ENCODE assay signal across 8 cellular contexts in the genomic region with DNA sequence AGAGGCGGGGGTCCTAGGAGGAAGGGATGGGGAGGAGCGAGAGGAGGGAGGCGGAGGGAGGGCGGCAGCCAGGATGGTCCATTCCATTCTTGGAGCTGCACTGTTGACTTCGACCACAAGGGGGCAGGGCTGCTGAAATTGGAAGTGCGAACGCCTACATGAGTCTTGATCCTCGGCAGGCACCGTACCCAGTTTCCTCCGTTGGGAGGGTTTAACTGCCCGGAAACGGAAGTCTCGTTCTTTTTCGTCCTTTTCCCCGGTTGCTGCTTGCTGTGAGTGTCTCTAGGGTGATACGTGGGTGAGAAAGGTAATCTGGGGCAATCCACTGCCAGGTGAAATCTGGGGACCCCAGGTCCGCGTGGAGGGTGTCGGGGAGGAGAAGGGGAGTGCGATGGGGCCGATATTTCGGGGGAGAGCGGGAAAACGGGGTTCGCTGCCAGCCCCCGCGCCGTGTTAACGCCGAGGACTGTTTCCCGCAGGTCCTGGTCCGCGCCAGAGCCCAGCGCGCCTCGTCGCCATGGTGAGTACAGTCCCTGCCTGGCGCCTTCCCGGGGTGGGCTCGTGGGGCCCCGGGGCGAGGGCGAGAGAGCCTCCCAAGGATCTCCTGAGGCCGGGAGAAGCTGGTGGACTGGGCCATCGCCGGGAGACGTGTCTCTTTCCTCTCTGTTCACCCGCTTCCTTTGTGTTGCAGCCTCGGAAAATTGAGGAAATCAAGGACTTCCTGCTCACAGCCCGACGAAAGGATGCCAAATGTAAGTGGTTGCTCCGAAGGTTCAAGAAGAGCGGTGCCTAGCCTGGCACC. TPM values are rescaled to one million over a fixed set of nuclear protein-coding genes. Genes with fewer than 3 reads are reported as not detected.
DNase-seq lines count a peak whose midpoint lies in the region; ATAC-seq and TF ChIP-seq lines count a peak whose summit lies in the region.

RPL38 (plus strand) TSS at position 240 of the 802 bp plus-strand sequence; CDS start at position 518, 278 bp downstream.

- TF ChIP-seq CTCF in DND-41 (IDR thresholded peaks at IDR 0.05; ENCODE audit: borderline replicate concordance, extremely low read depth, low read length, poor library complexity, severe bottlenecking) (peak; percentile 99), fibroblast of pulmonary artery (IDR thresholded peaks at IDR 0.05; ENCODE audit: low read length, missing control alignments) (peak; percentile 96)

- peak; percentile 95 for DNase-seq in DND-41
- peak; percentile 95 for DNase-seq in LoVo (ENCODE audit: low spot score)
- peak; percentile 93 for DNase-seq in activated T-helper 9 cell treated with anti-CD3 and anti-CD28 coated beads, Interleukin-2, amount 50 U/mL, for 16 hours (ENCODE audit: low read depth)
- DNase-seq in fibroblast of pulmonary artery (ENCODE audit: low read depth), result peak; percentile 99
- DNase-seq in natural killer cell treated with Interleukin-12 subunit alpha and Interleukin-12 subunit beta and Interleukin-15 and Interleukin-18, amount 100 ng/mL, for 72 hours (ENCODE audit: low spot score), result peak; percentile 94
- peak; percentile 98 for DNase-seq in stimulated activated naive CD8-positive, alpha-beta T cell treated with anti-CD3 and anti-CD28 coated beads, Interleukin-15, Interleukin-2, amounts not matched to agents 100 U/mL and 50 U/mL, for 24 hours

- H3K9me3 ChIP-seq in DND-41 (ENCODE audit: insufficient read depth, low read length, severe bottlenecking), result no peaks in the 10 kb centered on the region

- H3K4me2 ChIP-seq in DND-41 (ENCODE audit: insufficient read depth, low read length), result peak within 1 kb of the TSS; percentile 78

- peak within 1 kb of the TSS; percentile 95 to 98 for H3K4me3 ChIP-seq in DND-41 (ENCODE audit: low read depth in 1 of 2, low read length in 2 of 2)
- peak within 1 kb of the TSS; percentile 94 for H3K4me3 ChIP-seq in fibroblast of pulmonary artery (replicated peaks; ENCODE audit: low read depth, low read length)

- peaks cover 7% of the 10 kb centered on the region for H3K36me3 Mint-ChIP-seq in natural killer cell treated with Interleukin-12 subunit alpha and Interleukin-12 subunit beta and Interleukin-15 and Interleukin-18, amount 100 ng/mL, for 72 hours

- H3K27ac ChIP-seq in DND-41 (ENCODE audit: low read length), result peak within 1 kb of the TSS; percentile 82

- TF ChIP-seq POLR2A in Raji (IDR thresholded peaks at IDR 0.05; ENCODE audit: insufficient read depth, low read depth, low read length), result peak; percentile 96

- peaks cover 36 to 38% of the 10 kb centered on the region in 2 donors for H3K4me1 Mint-ChIP-seq in natural killer cell treated with Interleukin-12 subunit alpha and Interleukin-12 subunit beta and Interleukin-15 and Interleukin-18, amount 100 ng/mL, for 72 hours (ENCODE audit: low read depth in 2 of 2)

- H3K4me1 ChIP-seq in DND-41 (ENCODE audit: insufficient read depth, low read length), result peaks cover 35% of the 10 kb centered on the region

- ATAC-seq in DND-41 (ENCODE audit: insufficient read depth, low read depth) (peak; percentile 87), GM21786 (IDR thresholded peaks at IDR 0.05; ENCODE audit: unreplicated experiment) (peak; percentile 65)
- ATAC-seq in natural killer cell treated with Interleukin-12 subunit alpha and Interleukin-12 subunit beta and Interleukin-15 and Interleukin-18, amount 100 ng/mL, for 72 hours, result peak; percentile 91 to 93
- ATAC-seq in stimulated activated naive CD8-positive, alpha-beta T cell treated with anti-CD3 and anti-CD28 coated beads, Interleukin-15, Interleukin-2, amounts not matched to agents 100 U/mL and 50 U/mL, for 24 hours, result peak; percentile 78

- H3K9me3 Mint-ChIP-seq in natural killer cell treated with Interleukin-12 subunit alpha and Interleukin-12 subunit beta and Interleukin-15 and Interleukin-18, amount 100 ng/mL, for 72 hours, result no peaks in the 10 kb centered on the region

- H4K20me1 ChIP-seq in DND-41 (ENCODE audit: insufficient read depth, low read length), result peaks cover 51% of the 10 kb centered on the region

- peak within 1 kb of the TSS; percentile 98 to 99 for H3K27ac Mint-ChIP-seq in natural killer cell treated with Interleukin-12 subunit alpha and Interleukin-12 subunit beta and Interleukin-15 and Interleukin-18, amount 100 ng/mL, for 72 hours

- H3K9ac ChIP-seq in DND-41 (ENCODE audit: low read depth, low read length), result peak within 1 kb of the TSS; percentile 87

- peak within 1 kb of the TSS; percentile 98 for H3K4me3 Mint-ChIP-seq in natural killer cell treated with Interleukin-12 subunit alpha and Interleukin-12 subunit beta and Interleukin-15 and Interleukin-18, amount 100 ng/mL, for 72 hours

- H3K79me2 ChIP-seq in DND-41 (ENCODE audit: insufficient read depth, low read length), result peaks cover 51% of the 10 kb centered on the region

- peaks cover 0 to 12% of the 10 kb centered on the region in 2 donors for H3K27me3 Mint-ChIP-seq in natural killer cell treated with Interleukin-12 subunit alpha and Interleukin-12 subunit beta and Interleukin-15 and Interleukin-18, amount 100 ng/mL, for 72 hours

- peaks cover 50% of the 10 kb centered on the region for H3K36me3 ChIP-seq in DND-41 (ENCODE audit: insufficient read depth, low read length)

- H2AFZ ChIP-seq in DND-41 (ENCODE audit: low read depth, low read length), result peak within 1 kb of the TSS; percentile 78

- peaks cover 12% of the 10 kb centered on the region for H3K27me3 ChIP-seq in DND-41 (ENCODE audit: insufficient read depth, low read length, poor library complexity)

RNA-seq across cellular contexts. Expression of gene RPL38, which starts in this region (rescaled TPM):
- 100 to 1,000 TPM; 593 to 982 TPM for total RNA-seq in natural killer cell treated with Interleukin-12 subunit alpha and Interleukin-12 subunit beta and Interleukin-15 and Interleukin-18, amount 100 ng/mL, for 72 hours

Comparison
In these comparisons a context has a peak if more than half of its experiments do, and no peak if none do; other contexts are left out.
1. Peak in every context shown above with its lines: DNase-seq, ATAC-seq, H3K4me3 ChIP-seq and H3K27ac ChIP-seq.